Comparison of ENCODE assay signal across 1 cellular context in the genomic region with DNA sequence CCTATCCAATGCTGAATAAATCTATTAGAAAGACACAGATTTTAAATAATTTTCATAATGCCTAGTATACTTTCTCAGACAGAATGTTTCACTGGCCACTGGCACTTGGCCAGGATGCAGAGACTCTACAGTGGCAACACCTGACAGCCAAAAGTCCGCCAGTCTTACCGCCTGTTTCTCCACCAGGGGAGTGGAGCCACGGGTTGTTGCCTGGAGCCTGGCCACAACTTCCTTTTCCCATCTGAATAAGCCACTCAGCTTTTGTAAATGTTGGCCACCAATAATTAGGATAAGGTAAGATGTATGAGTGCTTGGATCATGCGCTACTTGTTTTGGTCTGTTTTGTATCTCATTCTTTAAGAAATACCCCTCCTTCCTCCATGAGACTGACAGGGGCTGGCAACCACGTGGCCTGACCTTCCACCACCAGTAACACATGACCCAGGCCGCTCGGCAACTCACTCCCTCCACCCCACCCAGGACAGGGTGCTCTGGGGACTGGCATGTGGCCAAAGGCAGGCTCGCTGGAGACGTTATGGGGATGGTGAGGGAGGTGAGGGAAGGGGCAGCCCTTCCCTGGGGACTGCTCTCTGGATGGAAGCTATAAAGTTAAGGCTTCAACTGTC.
TF ChIP-seq lines count a peak whose summit lies in the region.

No MANE protein-coding gene starts in this region.

TF ChIP-seq in SK-N-SH treated with all-trans-retinoic acid at 6 μM for 48 hours, 23 proteins besides CTCF, POLR2A, EP300 and RAD21 (continued from another document):
- TF ChIP-seq, protein P1, sequence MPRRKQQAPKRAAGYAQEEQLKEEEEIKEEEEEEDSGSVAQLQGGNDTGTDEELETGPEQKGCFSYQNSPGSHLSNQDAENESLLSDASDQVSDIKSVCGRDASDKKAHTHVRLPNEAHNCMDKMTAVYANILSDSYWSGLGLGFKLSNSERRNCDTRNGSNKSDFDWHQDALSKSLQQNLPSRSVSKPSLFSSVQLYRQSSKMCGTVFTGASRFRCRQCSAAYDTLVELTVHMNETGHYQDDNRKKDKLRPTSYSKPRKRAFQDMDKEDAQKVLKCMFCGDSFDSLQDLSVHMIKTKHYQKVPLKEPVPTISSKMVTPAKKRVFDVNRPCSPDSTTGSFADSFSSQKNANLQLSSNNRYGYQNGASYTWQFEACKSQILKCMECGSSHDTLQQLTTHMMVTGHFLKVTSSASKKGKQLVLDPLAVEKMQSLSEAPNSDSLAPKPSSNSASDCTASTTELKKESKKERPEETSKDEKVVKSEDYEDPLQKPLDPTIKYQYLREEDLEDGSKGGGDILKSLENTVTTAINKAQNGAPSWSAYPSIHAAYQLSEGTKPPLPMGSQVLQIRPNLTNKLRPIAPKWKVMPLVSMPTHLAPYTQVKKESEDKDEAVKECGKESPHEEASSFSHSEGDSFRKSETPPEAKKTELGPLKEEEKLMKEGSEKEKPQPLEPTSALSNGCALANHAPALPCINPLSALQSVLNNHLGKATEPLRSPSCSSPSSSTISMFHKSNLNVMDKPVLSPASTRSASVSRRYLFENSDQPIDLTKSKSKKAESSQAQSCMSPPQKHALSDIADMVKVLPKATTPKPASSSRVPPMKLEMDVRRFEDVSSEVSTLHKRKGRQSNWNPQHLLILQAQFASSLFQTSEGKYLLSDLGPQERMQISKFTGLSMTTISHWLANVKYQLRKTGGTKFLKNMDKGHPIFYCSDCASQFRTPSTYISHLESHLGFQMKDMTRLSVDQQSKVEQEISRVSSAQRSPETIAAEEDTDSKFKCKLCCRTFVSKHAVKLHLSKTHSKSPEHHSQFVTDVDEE (CRISPR knock-in tag; IDR thresholded peaks at IDR 0.05) = no peak
- no peak for TF ChIP-seq GLIS3 (CRISPR knock-in tag; IDR thresholded peaks at IDR 0.05)
- no peak for TF ChIP-seq CSDC2 (CRISPR knock-in tag; IDR thresholded peaks at IDR 0.05)
- no peak for TF ChIP-seq RARB (CRISPR knock-in tag; IDR thresholded peaks at IDR 0.05)
- no peak for TF ChIP-seq ZFP30 (CRISPR knock-in tag; IDR thresholded peaks at IDR 0.05)
